In genomic region chr3:51977449-51978142, GRCh38 we compare ENCODE assay signal across 14 cellular contexts. TPM values are rescaled to one million over a fixed set of nuclear protein-coding genes. Genes with fewer than 3 reads are reported as not detected.
A peak's percentile ranks its signal among the peaks of the same experiment; 100 is the strongest.
DNase-seq lines count a peak whose midpoint lies in the region; FAIRE-seq and TF ChIP-seq lines count a peak whose summit lies in the region.
"Had no signal": no experiment of that assay in that cellular context is flagged by ENCODE, and none has a peak within 500 bp of the region (broad histone marks: within the 10 kb centered on the region; RNA-seq: fewer than 3 reads in every experiment).

No MANE protein-coding gene starts in this region.

- H3K4me2 ChIP-seq in BLaER1 (peak overlapping the region; percentile 99), Loucy (ENCODE audit: low read depth, low read length, poor library complexity, severe bottlenecking) (peak overlapping the region; percentile 99), keratinocyte (ENCODE audit: control insufficient read depth, extremely low read depth, insufficient read depth, low read depth, low read length) (peak overlapping the region; percentile 39)

- no peak overlapping the region for H3K4me3 ChIP-seq in BLaER1
- no peak overlapping the region for H3K4me3 ChIP-seq in Loucy (ENCODE audit: low read length, poor library complexity, severe bottlenecking)
- H3K4me3 ChIP-seq in keratinocyte (ENCODE audit: control insufficient read depth in 2 of 3, extremely low read depth in 1 of 3, insufficient read depth in 2 of 3, low read depth in 1 of 3, low read length in 3 of 3): no peak overlapping the region
- H3K4me3 ChIP-seq in coronary artery: no peak overlapping the region
- H3K4me3 ChIP-seq: SJSA1 had no signal

- peak; percentile 95 for FAIRE-seq in keratinocyte (lab: Jason Lieb, UNC)
- FAIRE-seq: colon, GM12892 had no signal

- H3K36me3 ChIP-seq in BLaER1: peaks cover 16% of the 10 kb centered on the region
- H3K36me3 ChIP-seq in Loucy (ENCODE audit: insufficient read depth, low read length): no peaks in the 10 kb centered on the region
- no peaks in the 10 kb centered on the region for H3K36me3 ChIP-seq in keratinocyte (ENCODE audit: control insufficient read depth in 2 of 2, extremely low read depth in 1 of 2, insufficient read depth in 2 of 2, low read length in 2 of 2)

- no peaks in the 10 kb centered on the region for H3K9me2 ChIP-seq in Loucy (replicated peaks; ENCODE audit: low read depth, low read length)

- H3K9me1 ChIP-seq in keratinocyte (ENCODE audit: control insufficient read depth, extremely low read depth, insufficient read depth, low read length): no peaks in the 10 kb centered on the region

- no peak overlapping the region for H2AFZ ChIP-seq in Loucy (ENCODE audit: low read length)
- H2AFZ ChIP-seq in keratinocyte (ENCODE audit: control insufficient read depth, low read length): peak overlapping the region; percentile 49

- H3K4me1 ChIP-seq in BLaER1 (peaks cover 70% of the 10 kb centered on the region), Loucy (ENCODE audit: insufficient read depth, low read length, poor library complexity, severe bottlenecking) (peaks cover 39% of the 10 kb centered on the region), keratinocyte (ENCODE audit: control insufficient read depth, extremely low read depth, insufficient read depth, low read length) (peaks cover 37% of the 10 kb centered on the region)

- DNase-seq in activated naive CD8-positive, alpha-beta T cell treated with anti-CD3 and anti-CD28 coated beads for 36 hours: no peak
- peak; percentile 44 for DNase-seq in keratinocyte (ENCODE audit: low read depth, low spot score)
- no peak for DNase-seq in coronary artery (ENCODE audit: low spot score)
- DNase-seq in anterior cingulate cortex (lab: John Stamatoyannopoulos, UW): no peak
- DNase-seq in NCI-H524 treated with DMSO at 0.1 percent for 48 hours (lab: John Stamatoyannopoulos, UW): no peak
- DNase-seq in GM19238 (ENCODE audit: insufficient read length, low spot score): no peak
- DNase-seq: AML-193; stimulated activated CD4-positive, alpha-beta T cell treated with anti-CD3 and anti-CD28 coated beads, Interleukin-2, amount 100 ng/mL, for 24 hours had no signal

- no peak overlapping the region for H3K9ac ChIP-seq in BLaER1
- H3K9ac ChIP-seq in Loucy (ENCODE audit: low read depth, low read length, poor library complexity, severe bottlenecking): no peak overlapping the region
- peak overlapping the region; percentile 33 for H3K9ac ChIP-seq in keratinocyte (ENCODE audit: control insufficient read depth, extremely low read depth, insufficient read depth, low read length)

- dilution Hi-C loops in keratinocyte (cut with MboI; ENCODE audit: extremely low pct_ligation_motif_present, low sequenced_read_pairs): no loop called here

- peaks cover 26% of the 10 kb centered on the region for H3K79me2 ChIP-seq in Loucy (ENCODE audit: insufficient read depth, low read length)
- H3K79me2 ChIP-seq in keratinocyte (ENCODE audit: control insufficient read depth, insufficient read depth, low read length): peaks cover 4% of the 10 kb centered on the region

- H3F3A ChIP-seq in Loucy (ENCODE audit: low read depth): peaks cover 8% of the 10 kb centered on the region

- peaks cover 1% of the 10 kb centered on the region for H3K36me3 Mint-ChIP-seq in activated naive CD8-positive, alpha-beta T cell treated with anti-CD3 and anti-CD28 coated beads for 36 hours

- H3K27me3 ChIP-seq in BLaER1 (no peaks in the 10 kb centered on the region), Loucy (ENCODE audit: insufficient read depth, low read length, poor library complexity, severe bottlenecking) (no peaks in the 10 kb centered on the region), keratinocyte (ENCODE audit: control insufficient read depth, extremely low read depth, insufficient read depth, low read length) (no peaks in the 10 kb centered on the region)
- H3K27me3 ChIP-seq: SJSA1 had no signal

- peaks cover 30% of the 10 kb centered on the region for H3K4me1 Mint-ChIP-seq in activated naive CD8-positive, alpha-beta T cell treated with anti-CD3 and anti-CD28 coated beads for 36 hours

- H3K9me3 Mint-ChIP-seq in activated naive CD8-positive, alpha-beta T cell treated with anti-CD3 and anti-CD28 coated beads for 36 hours: no peaks in the 10 kb centered on the region
- H3K9me3 Mint-ChIP-seq: WTC11 had no signal

- no peak for TF ChIP-seq CTCF in Loucy (conservative IDR thresholded peaks at IDR 0.05; ENCODE audit: low read length)
- TF ChIP-seq CTCF in keratinocyte (optimal IDR thresholded peaks at IDR 0.05 in 1 of 3, IDR thresholded peaks at IDR 0.05 in 1 of 3, conservative IDR thresholded peaks at IDR 0.05 in 1 of 3; ENCODE audit: extremely low read depth in 1 of 3, insufficient read depth in 2 of 3, low read length in 3 of 3): no peak
- TF ChIP-seq CTCF in coronary artery (IDR thresholded peaks at IDR 0.05): no peak

- 0 out of 2 replicates have a peak overlapping the region, but pooled peaks have one; percentile 14 for H3K27ac ChIP-seq in BLaER1
- H3K27ac ChIP-seq in keratinocyte (ENCODE audit: control insufficient read depth, insufficient read depth, low read length): peak overlapping the region; percentile 22
- H3K27ac ChIP-seq in coronary artery: no peak overlapping the region
- H3K27ac ChIP-seq: SJSA1 had no signal

- H3K9me3 ChIP-seq in BLaER1 (no peaks in the 10 kb centered on the region), Loucy (ENCODE audit: insufficient read depth, low read depth, low read length) (no peaks in the 10 kb centered on the region), keratinocyte (ENCODE audit: control insufficient read depth, low read depth, low read length) (no peaks in the 10 kb centered on the region)
- H3K9me3 ChIP-seq: SJSA1 had no signal

- no peaks in the 10 kb centered on the region for H3K27me3 Mint-ChIP-seq in activated naive CD8-positive, alpha-beta T cell treated with anti-CD3 and anti-CD28 coated beads for 36 hours

- H4K20me1 ChIP-seq in BLaER1 (no peaks in the 10 kb centered on the region), Loucy (ENCODE audit: insufficient read depth, low read length, poor library complexity, severe bottlenecking) (no peaks in the 10 kb centered on the region), keratinocyte (ENCODE audit: control insufficient read depth, extremely low read depth, insufficient read depth, low read length) (no peaks in the 10 kb centered on the region)

- H3K27ac Mint-ChIP-seq in activated naive CD8-positive, alpha-beta T cell treated with anti-CD3 and anti-CD28 coated beads for 36 hours: peak overlapping the region; percentile 64
- H3K27ac Mint-ChIP-seq: WTC11 had no signal

- no peak overlapping the region for H3K4me3 Mint-ChIP-seq in activated naive CD8-positive, alpha-beta T cell treated with anti-CD3 and anti-CD28 coated beads for 36 hours
- H3K4me3 Mint-ChIP-seq: WTC11 had no signal

RNA-seq across cellular contexts. Expression of gene ABHD14A, which starts 2.7 kb away (rescaled TPM):
- total RNA-seq in activated naive CD8-positive, alpha-beta T cell treated with anti-CD3 and anti-CD28 coated beads for 36 hours: 10 to 100 TPM; 10.2 to 12.9 TPM
- polyA plus RNA-seq in keratinocyte: 6.9 to 10.6 TPM (median 7.5 TPM) in 3 replicates
- polyA plus RNA-seq in keratinocyte (2011; ENCODE audit: low read depth): not detected
- 7.1 and 12.4 TPM in 2 replicates for polyA plus RNA-seq in keratinocyte (2011; cell fraction: cytosol; rRNA removed)
- 4.0 and 5.9 TPM in 2 replicates for polyA plus RNA-seq in keratinocyte (2011; cell fraction: nucleus; rRNA removed)
- 2.2 and 8.6 TPM in 2 replicates for polyA plus RNA-seq in keratinocyte (2012; ENCODE audit: low replicate concordance)
- 3.0 to 10.1 TPM (median 4.1 TPM) in 3 replicates for polyA minus RNA-seq in keratinocyte
- 10.0 TPM for polyA minus RNA-seq in keratinocyte (2011; cell fraction: cytosol; rRNA and poly(A)+ RNA removed)
- 0.62 and 2.7 TPM in 2 replicates for polyA minus RNA-seq in keratinocyte (2011; cell fraction: nucleus; rRNA and poly(A)+ RNA removed)

RNA-seq across cellular contexts. Expression of gene ABHD14B, which starts 3.7 kb away (rescaled TPM):
- 10 to 100 TPM; 58.7 to 59.6 TPM for total RNA-seq in activated naive CD8-positive, alpha-beta T cell treated with anti-CD3 and anti-CD28 coated beads for 36 hours
- 32.8 to 57.2 TPM (median 34.7 TPM) in 3 replicates for polyA plus RNA-seq in keratinocyte
- polyA plus RNA-seq in keratinocyte (2011; ENCODE audit: low read depth): 8.3 TPM
- polyA plus RNA-seq in keratinocyte (2011; cell fraction: cytosol; rRNA removed): 40.0 and 45.9 TPM in 2 replicates
- polyA plus RNA-seq in keratinocyte (2011; cell fraction: nucleus; rRNA removed): 23.1 and 27.2 TPM in 2 replicates
- polyA plus RNA-seq in keratinocyte (2012; ENCODE audit: low replicate concordance): 28.0 and 31.3 TPM in 2 replicates
- 36.1 to 50.6 TPM (median 42.4 TPM) in 3 replicates for polyA minus RNA-seq in keratinocyte
- 44.9 TPM for polyA minus RNA-seq in keratinocyte (2011; cell fraction: cytosol; rRNA and poly(A)+ RNA removed)
- 10.8 and 15.4 TPM in 2 replicates for polyA minus RNA-seq in keratinocyte (2011; cell fraction: nucleus; rRNA and poly(A)+ RNA removed)

RNA-seq across cellular contexts. Expression of gene ACY1, which starts 5.7 kb away (rescaled TPM):
- total RNA-seq in activated naive CD8-positive, alpha-beta T cell treated with anti-CD3 and anti-CD28 coated beads for 36 hours: 10 to 100 TPM; 74.7 to 75.5 TPM
- polyA plus RNA-seq in keratinocyte: 71.8 to 91.8 TPM (median 76.6 TPM) in 3 replicates
- 18.5 TPM for polyA plus RNA-seq in keratinocyte (2011; ENCODE audit: low read depth)
- polyA plus RNA-seq in keratinocyte (2011; cell fraction: cytosol; rRNA removed): 78.8 and 120 TPM in 2 replicates
- polyA plus RNA-seq in keratinocyte (2011; cell fraction: nucleus; rRNA removed): 100 and 133 TPM in 2 replicates
- polyA plus RNA-seq in keratinocyte (2012; ENCODE audit: low replicate concordance): 69.1 and 86.6 TPM in 2 replicates
- polyA minus RNA-seq in keratinocyte: 89.2 to 310 TPM (median 100 TPM) in 3 replicates
- 154 TPM for polyA minus RNA-seq in keratinocyte (2011; cell fraction: cytosol; rRNA and poly(A)+ RNA removed)
- polyA minus RNA-seq in keratinocyte (2011; cell fraction: nucleus; rRNA and poly(A)+ RNA removed): 37.4 and 52.6 TPM in 2 replicates

RNA-seq across cellular contexts. Expression of gene PCBP4, which starts 10.3 kb away (rescaled TPM):
- 1 to 10 TPM; 4.5 to 5.6 TPM for total RNA-seq in activated naive CD8-positive, alpha-beta T cell treated with anti-CD3 and anti-CD28 coated beads for 36 hours
- polyA plus RNA-seq in keratinocyte: 25.2 to 48.7 TPM (median 35.0 TPM) in 3 replicates
- 12.1 TPM for polyA plus RNA-seq in keratinocyte (2011; ENCODE audit: low read depth)
- polyA plus RNA-seq in keratinocyte (2011; cell fraction: cytosol; rRNA removed): 36.7 and 63.1 TPM in 2 replicates
- 46.9 and 68.3 TPM in 2 replicates for polyA plus RNA-seq in keratinocyte (2011; cell fraction: nucleus; rRNA removed)
- 28.2 and 37.6 TPM in 2 replicates for polyA plus RNA-seq in keratinocyte (2012; ENCODE audit: low replicate concordance)
- 30.8 to 67.1 TPM (median 45.1 TPM) in 3 replicates for polyA minus RNA-seq in keratinocyte
- 59.7 TPM for polyA minus RNA-seq in keratinocyte (2011; cell fraction: cytosol; rRNA and poly(A)+ RNA removed)
- 13.2 and 15.2 TPM in 2 replicates for polyA minus RNA-seq in keratinocyte (2011; cell fraction: nucleus; rRNA and poly(A)+ RNA removed)

RNA-seq across cellular contexts. Expression of gene RPL29, which starts 18.1 kb away (rescaled TPM):
- total RNA-seq in activated naive CD8-positive, alpha-beta T cell treated with anti-CD3 and anti-CD28 coated beads for 36 hours: 1,000 to 10,000 TPM; 1,575 to 1,589 TPM
- polyA plus RNA-seq in keratinocyte: 1,648 to 2,317 TPM (median 2,262 TPM) in 3 replicates
- 230 TPM for polyA plus RNA-seq in keratinocyte (2011; ENCODE audit: low read depth)
- 2,612 and 3,378 TPM in 2 replicates for polyA plus RNA-seq in keratinocyte (2011; cell fraction: cytosol; rRNA removed)
- 709 and 840 TPM in 2 replicates for polyA plus RNA-seq in keratinocyte (2011; cell fraction: nucleus; rRNA removed)
- polyA plus RNA-seq in keratinocyte (2012; ENCODE audit: low replicate concordance): 2,251 and 2,683 TPM in 2 replicates
- polyA minus RNA-seq in keratinocyte: 629 to 1,712 TPM (median 1,279 TPM) in 3 replicates
- 1,741 TPM for polyA minus RNA-seq in keratinocyte (2011; cell fraction: cytosol; rRNA and poly(A)+ RNA removed)
- polyA minus RNA-seq in keratinocyte (2011; cell fraction: nucleus; rRNA and poly(A)+ RNA removed): 213 and 241 TPM in 2 replicates

Comparison
In these comparisons a context has a peak if more than half of its experiments do, and no peak if none do; other contexts are left out.
1. H3K27ac ChIP-seq: peak in BLaER1 (single experiment) and keratinocyte (single experiment); none in coronary artery (0 of 2).
2. H3K4me2 ChIP-seq: peak in every context shown above with its lines; median percentile 99 in BLaER1; 99 in Loucy; 39 in keratinocyte.